Comparison of ENCODE assay signal across 19 cellular contexts in the genomic region with DNA sequence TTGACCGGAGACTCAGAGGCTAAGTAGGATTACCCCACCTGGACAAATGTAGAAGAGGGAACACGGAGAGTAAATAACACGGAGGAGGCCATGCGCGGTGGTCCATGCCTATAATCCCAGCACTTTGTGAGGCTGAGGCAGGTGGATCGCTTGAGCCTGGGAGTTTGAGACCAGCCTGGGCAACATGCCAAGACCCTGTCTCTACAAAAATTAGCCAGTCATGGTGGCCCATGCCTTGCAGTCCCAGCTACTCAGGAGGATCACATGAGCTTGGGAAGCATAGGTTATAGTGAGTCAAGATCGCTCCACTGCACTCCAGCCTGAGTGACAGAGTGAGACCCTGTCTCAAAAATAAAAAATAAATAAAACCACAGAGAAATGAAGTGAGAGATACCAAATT. TPM values are rescaled to one million over a fixed set of nuclear protein-coding genes. Genes with fewer than 3 reads are reported as not detected.
DNase-seq lines count a peak whose midpoint lies in the region; TF ChIP-seq lines count a peak whose summit lies in the region.
"Had no signal": no experiment of that assay in that cellular context is flagged by ENCODE, and none has a peak within 500 bp of the region (broad histone marks: within the 10 kb centered on the region; RNA-seq: fewer than 3 reads in every experiment).

No MANE protein-coding gene starts in this region.

- CTCF ChIA-PET in RWPE1 (lab: Yijun Ruan, JAX) = no interaction called here

- no peaks in the 10 kb centered on the region for H3K4me1 ChIP-seq in BE2C
- no peaks in the 10 kb centered on the region for H3K4me1 ChIP-seq in thyroid gland
- H3K4me1 ChIP-seq: BLaER1 had no signal

- H3K4me3 ChIP-seq in BE2C (ENCODE audit: low read depth, low read length) (no peak overlapping the region), thyroid gland (replicated peaks in 1 of 3) (no peak overlapping the region)
- H3K4me3 ChIP-seq: BLaER1, GM12878, GM23338 had no signal

- H3K9me3 Mint-ChIP-seq in nephron progenitor cell = peaks cover 30% of the 10 kb centered on the region
- H3K9me3 Mint-ChIP-seq: CD4-positive, CD25-positive, alpha-beta regulatory T cell; CD8-positive, alpha-beta T cell had no signal

- H3K27me3 ChIP-seq in BE2C (no peaks in the 10 kb centered on the region), thyroid gland (no peaks in the 10 kb centered on the region)
- H3K27me3 ChIP-seq: BLaER1 had no signal

- DNase-seq in BE2C = peak; percentile 27
- DNase-seq in RWPE1 (ENCODE audit: low spot score) = no peak
- DNase-seq in nephron progenitor cell = no peak
- DNase-seq in thyroid gland = peak; percentile 11 to 20
- no peak for DNase-seq in anterior cingulate cortex (lab: John Stamatoyannopoulos, UW)
- DNase-seq in dedifferentiated amniotic fluid mesenchymal stem cell (ENCODE audit: extremely low spot score) = no peak
- DNase-seq in globus pallidus (ENCODE audit: low spot score) = no peak
- DNase-seq: Caco-2; CD4-positive, CD25-positive, alpha-beta regulatory T cell; CD8-positive, alpha-beta T cell; DMS 273 treated with DMSO at 0.1 percent for 48 hours; DMS79; EL; GDM1; H9 had no signal

- H3K36me3 Mint-ChIP-seq in nephron progenitor cell (ENCODE audit: low read depth) = peaks cover 100% of the 10 kb centered on the region
- H3K36me3 Mint-ChIP-seq: CD4-positive, CD25-positive, alpha-beta regulatory T cell; CD8-positive, alpha-beta T cell had no signal

- intact Hi-C loops in thyroid gland (cut with DNase I) = no loop called here

- 81 to 84% methylated on average over 7 of the region's 7 CpGs for WGBS in thyroid gland, 2 donors

- H3K27ac Mint-ChIP-seq in nephron progenitor cell = peak overlapping the region; percentile 66
- H3K27ac Mint-ChIP-seq: CD8-positive, alpha-beta T cell; GM23338 had no signal

- TF ChIP-seq POLR2A in thyroid gland (IDR thresholded peaks at IDR 0.05) = no peak

- TF ChIP-seq CTCF in BE2C (IDR thresholded peaks at IDR 0.05; ENCODE audit: low read depth, low read length) (no peak), RWPE1 (conservative IDR thresholded peaks at IDR 0.05; ENCODE audit: low read depth) (no peak), nephron progenitor cell (IDR thresholded peaks at IDR 0.05) (no peak), thyroid gland (IDR thresholded peaks at IDR 0.05) (no peak)

- peaks cover 8% of the 10 kb centered on the region for H3K4me1 Mint-ChIP-seq in nephron progenitor cell
- H3K4me1 Mint-ChIP-seq: CD4-positive, CD25-positive, alpha-beta regulatory T cell had no signal

- H3K36me3 ChIP-seq in BE2C (peaks cover 62% of the 10 kb centered on the region), thyroid gland (peaks cover 0 to 15% of the 10 kb centered on the region in 2 donors)

- no peaks in the 10 kb centered on the region for H3K27me3 Mint-ChIP-seq in nephron progenitor cell (ENCODE audit: low read depth, poor library complexity)

- no peaks in the 10 kb centered on the region for H3K9me3 ChIP-seq in BE2C
- no peaks in the 10 kb centered on the region for H3K9me3 ChIP-seq in thyroid gland

- H3K4me3 Mint-ChIP-seq in nephron progenitor cell = no peak overlapping the region
- H3K4me3 Mint-ChIP-seq: CD4-positive, CD25-positive, alpha-beta regulatory T cell; CD8-positive, alpha-beta T cell; GM23338; H9 had no signal

- POLR2A ChIA-PET in RWPE1 (lab: Yijun Ruan, JAX; ENCODE audit: low non-redundant PET) = no interaction called here

- H3K27ac ChIP-seq in RWPE1 (peak overlapping the region; percentile 16; the same call in 1 of the 2 replicates), thyroid gland (no peak overlapping the region)
- H3K27ac ChIP-seq: BLaER1, C4-2B had no signal

RNA-seq across cellular contexts. Expression of gene AMOTL1, which starts 53.9 kb away (rescaled TPM):
- polyA plus RNA-seq in BE2C (2012; ENCODE audit: insufficient read depth, insufficient read length, low read depth) = 43.2 TPM
- total RNA-seq in thyroid gland = 10 to 100 TPM; 34.1 to 51.2 (median 41.0) TPM

Comparison
In these comparisons a context has a peak if more than half of its experiments do, and no peak if none do; other contexts are left out.
1. DNase-seq: peak in BE2C (single experiment) and thyroid gland (2 of 2); none in RWPE1 (single experiment), nephron progenitor cell (single experiment), anterior cingulate cortex (0 of 58), dedifferentiated amniotic fluid mesenchymal stem cell (single experiment) and globus pallidus (single experiment).